Comparison of ENCODE assay signal across 12 cellular contexts in the genomic region with DNA sequence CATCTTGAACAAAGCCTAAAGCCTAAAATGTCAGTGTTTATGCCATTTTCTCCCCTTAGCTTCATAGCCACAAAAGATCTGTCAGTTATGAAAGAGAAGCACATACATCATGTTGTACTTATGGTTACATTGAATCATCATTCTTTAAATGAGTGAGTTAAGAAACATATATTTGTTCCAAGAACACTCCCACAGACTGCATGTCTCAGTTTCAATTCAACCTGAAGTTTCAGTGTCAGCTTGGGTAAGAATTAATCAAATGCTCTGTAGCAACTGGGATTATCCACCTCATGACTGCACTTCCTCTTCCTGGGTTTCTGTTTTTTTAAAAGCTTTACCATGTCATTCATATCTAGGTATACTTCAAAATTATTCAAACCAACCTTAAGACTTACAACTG. TPM values are rescaled to one million over a fixed set of nuclear protein-coding genes. Genes with fewer than 3 reads are reported as not detected.
DNase-seq lines count a peak whose midpoint lies in the region; ATAC-seq, FAIRE-seq and TF ChIP-seq lines count a peak whose summit lies in the region.
"Had no signal": no experiment of that assay in that cellular context is flagged by ENCODE, and none has a peak within 500 bp of the region (broad histone marks: within the 10 kb centered on the region; RNA-seq: fewer than 3 reads in every experiment).

No MANE protein-coding gene starts in this region.

- peak; percentile 20 for DNase-seq in GM10266 (ENCODE audit: extremely low spot score)
- no peak for DNase-seq in GM19239 (ENCODE audit: insufficient read length, low spot score)
- peak; percentile 69 for DNase-seq in OCI-M1 (lab: John Stamatoyannopoulos, UW)
- no peak for DNase-seq in hepatic stellate cell (ENCODE audit: low spot score)
- DNase-seq in NCI-H345 treated with DMSO at 0.1 percent for 48 hours (lab: John Stamatoyannopoulos, UW; ENCODE audit: unreplicated experiment): no peak
- DNase-seq in left cardiac atrium: no peak
- no peak for DNase-seq in inferior parietal cortex (ENCODE audit: extremely low spot score)
- DNase-seq: CD4-positive, alpha-beta memory T cell; H7; NCI-H1930 had no signal

- intact Hi-C loops in left cardiac atrium (cut with DNase I): no loop called here

- no peak for TF ChIP-seq CTCF in GM10266 (IDR thresholded peaks at IDR 0.05; ENCODE audit: control insufficient read depth, insufficient read depth, low read depth, missing control alignments)

- ATAC-seq in HG02885 (IDR thresholded peaks at IDR 0.05; ENCODE audit: poor library complexity, unreplicated experiment): peak; percentile 97
- ATAC-seq in left cardiac atrium: no peak

- peak; percentile 91 for FAIRE-seq in GM19239 (lab: Jason Lieb, UNC)

RNA-seq across cellular contexts. Expression of gene TMPRSS11B, which starts 3.9 kb away (rescaled TPM):
- total RNA-seq in left cardiac atrium: not detected
- total RNA-seq: CD4-positive, alpha-beta memory T cell; H7; myocyte had no signal

Comparison
In these comparisons a context has a peak if more than half of its experiments do, and no peak if none do; other contexts are left out.
1. DNase-seq: peak in GM10266 (single experiment) and OCI-M1 (single experiment); none in GM19239 (single experiment), hepatic stellate cell (single experiment), NCI-H345 treated with DMSO at 0.1 percent for 48 hours (single experiment), left cardiac atrium (single experiment) and inferior parietal cortex (single experiment).